22 cellular contexts compared by ENCODE assay signal in the genomic region with DNA sequence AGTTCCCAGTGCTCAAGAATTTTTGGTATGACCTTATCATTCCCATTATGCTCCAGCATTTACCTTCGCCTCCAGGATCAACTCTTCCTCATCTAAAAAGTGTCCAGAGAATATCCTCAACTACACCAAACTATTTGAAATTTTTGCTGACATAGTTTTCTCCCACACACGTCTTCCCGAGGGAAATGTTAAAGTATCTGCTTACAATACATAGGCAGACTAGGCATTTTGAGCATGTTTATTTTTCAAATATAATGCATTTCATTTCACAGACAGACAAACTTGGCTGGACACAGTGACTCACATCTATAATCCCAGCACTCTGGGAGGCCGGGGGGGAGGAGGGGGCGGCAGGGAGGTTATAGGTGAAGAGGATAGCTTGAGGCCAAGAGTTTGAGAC.
"Had no signal": no experiment of that assay in that cellular context is flagged by ENCODE, and none has a peak within 500 bp of the region (broad histone marks: within the 10 kb centered on the region; RNA-seq: fewer than 3 reads in every experiment).

No MANE protein-coding gene starts in this region.

- H3K4me1 ChIP-seq: body of pancreas, colonic mucosa, gastrocnemius medialis, sigmoid colon, spleen, testis, vagina had no signal

- H3K4me3 ChIP-seq: body of pancreas, colonic mucosa, dorsolateral prefrontal cortex, gastrocnemius medialis, sigmoid colon, spleen, testis, vagina had no signal

- H3K27me3 ChIP-seq: body of pancreas, colonic mucosa, dorsolateral prefrontal cortex, gastrocnemius medialis, sigmoid colon, spleen, testis, vagina had no signal

- DNase-seq: activated T-cell treated with anti-CD3 and anti-CD28 coated beads, Interleukin-2, amount 50 U/mL, for 1 hour; amniotic stem cell; body of pancreas; central memory CD4-positive, alpha-beta T cell; colonic mucosa; dorsolateral prefrontal cortex; effector memory CD8-positive, alpha-beta T cell; gastrocnemius medialis; hypothalamus; left ventricle myocardium superior; mammary epithelial cell; nephron progenitor cell; posterior cingulate gyrus; sigmoid colon; spleen; stimulated activated CD4-positive, alpha-beta T cell treated with anti-CD3 and anti-CD28 coated beads, Interleukin-4, amount 100 ng/mL, for 1 hour; stimulated activated naive CD4-positive, alpha-beta T cell; T1000; testis had no signal

- ATAC-seq: body of pancreas; effector memory CD8-positive, alpha-beta T cell; esophagus mucosa; gastrocnemius medialis; left ventricle myocardium superior; WTC11 had no signal

- H3K36me3 ChIP-seq: colonic mucosa, gastrocnemius medialis, sigmoid colon, spleen, vagina had no signal

- H3K9me3 ChIP-seq: body of pancreas, colonic mucosa, gastrocnemius medialis, sigmoid colon, spleen, testis, vagina had no signal

- H3K27ac ChIP-seq: body of pancreas, colonic mucosa, dorsolateral prefrontal cortex, gastrocnemius medialis, sigmoid colon, spleen, testis, vagina had no signal
